In genomic region chr2:152419944-152420813, GRCh38 we compare ENCODE assay signal across 14 cellular contexts.
DNase-seq lines count a peak whose midpoint lies in the region; ATAC-seq and TF ChIP-seq lines count a peak whose summit lies in the region.
"Had no signal": no experiment of that assay in that cellular context is flagged by ENCODE, and none has a peak within 500 bp of the region (broad histone marks: within the 10 kb centered on the region; RNA-seq: fewer than 3 reads in every experiment).

No MANE protein-coding gene starts in this region.

- H3K4me1 ChIP-seq in GM23248 (ENCODE audit: insufficient read depth) (peaks cover 31% of the 10 kb centered on the region), SK-N-SH (ENCODE audit: control insufficient read depth in 1 of 2, insufficient read depth in 2 of 2, low read depth in 1 of 2, low read length in 1 of 2) (peaks cover 25 to 52% of the 10 kb centered on the region in 2 experiments)

- H2AFZ ChIP-seq in GM23248 (no peak overlapping the region), SK-N-SH (ENCODE audit: low read depth) (no peak overlapping the region)

- CTCF ChIA-PET in SK-N-SH (lab: Yijun Ruan, JAX) = interaction anchor here (1.0 kb wide), 1 partner anchor 9 kb away, joined by 5 read pairs; no protein-coding TSS in a partner anchor

- H3K9me2 ChIP-seq in GM23248 (ENCODE audit: insufficient read depth) (no peaks in the 10 kb centered on the region), SK-N-SH (no peaks in the 10 kb centered on the region)

- H3K9me3 ChIP-seq in GM23248 (ENCODE audit: low read depth) = no peaks in the 10 kb centered on the region
- no peaks in the 10 kb centered on the region for H3K9me3 ChIP-seq in SK-N-SH
- H3K9me3 ChIP-seq: body of pancreas, ovary, tibial nerve had no signal

- H3K27me3 ChIP-seq in GM23248 (replicated peaks; ENCODE audit: insufficient read depth) = no peaks in the 10 kb centered on the region
- H3K27me3 ChIP-seq in SK-N-SH (ENCODE audit: insufficient read depth) = no peaks in the 10 kb centered on the region
- H3K27me3 ChIP-seq: body of pancreas, ovary, tibial nerve had no signal

- 92 to 96% methylated on average over 7 of the region's 7 CpGs for WGBS in GM23248 (ENCODE audit: low coverage in 1 of 2, low lambda C conversion rate in 2 of 2, missing lambda C conversion rate in 2 of 2), 2 experiments
- 72% methylated on average over 7 of the region's 7 CpGs for WGBS in SK-N-SH (ENCODE audit: low lambda C conversion rate)

- TF ChIP-seq RAD21 in SK-N-SH (IDR thresholded peaks at IDR 0.05; ENCODE audit: low read length) = no peak

- no peak overlapping the region for H3K4me3 ChIP-seq in GM23248
- H3K4me3 ChIP-seq in SK-N-SH (ENCODE audit: low read depth in 2 of 2, low read length in 1 of 2) = no peak overlapping the region
- H3K4me3 ChIP-seq: body of pancreas, ovary, tibial nerve had no signal

- in situ Hi-C loops in GM23248 (cut with MboI) = no loop called here

- H3K4me2 ChIP-seq in GM23248 (ENCODE audit: unreplicated experiment) = no peak overlapping the region
- peak overlapping the region; percentile 16; the same call in 1 of the 2 replicates for H3K4me2 ChIP-seq in SK-N-SH

- POLR2A ChIA-PET in SK-N-SH (lab: Yijun Ruan, JAX) = no interaction called here

- no peaks in the 10 kb centered on the region for H3K36me3 ChIP-seq in GM23248 (ENCODE audit: low read depth)
- no peaks in the 10 kb centered on the region for H3K36me3 ChIP-seq in SK-N-SH (replicated peaks in 1 of 2; ENCODE audit: control insufficient read depth in 1 of 2, insufficient read depth in 2 of 2, low read length in 1 of 2)
- H3K36me3 ChIP-seq: ovary, tibial nerve had no signal

- intact Hi-C loops in left cardiac atrium (cut with DNase I) = no loop called here

- H3K79me2 ChIP-seq in GM23248 (ENCODE audit: insufficient read depth) (peaks cover 63% of the 10 kb centered on the region), SK-N-SH (ENCODE audit: insufficient read depth) (peaks cover 40% of the 10 kb centered on the region; the same call in 1 of the 2 replicates)

- TF ChIP-seq CTCF in SK-N-SH (IDR thresholded peaks at IDR 0.05) = no peak

- no peak for ATAC-seq in HG02852 (IDR thresholded peaks at IDR 0.05; ENCODE audit: unreplicated experiment)
- ATAC-seq in left cardiac atrium = no peak
- ATAC-seq: body of pancreas; CD8-positive, alpha-beta T cell had no signal

- H4K20me1 ChIP-seq in GM23248 (ENCODE audit: insufficient read depth) (no peaks in the 10 kb centered on the region), SK-N-SH (ENCODE audit: insufficient read depth) (peaks cover 7% of the 10 kb centered on the region; the same call in 1 of the 2 replicates)

- H3K9ac ChIP-seq in GM23248 (no peak overlapping the region), SK-N-SH (no peak overlapping the region)

- no peak for TF ChIP-seq EP300 in SK-N-SH (IDR thresholded peaks at IDR 0.05; ENCODE audit: borderline replicate concordance in 1 of 2, low read depth in 1 of 2, low read length in 1 of 2)

- H3K27ac ChIP-seq in GM23248 (no peak overlapping the region), SK-N-SH (ENCODE audit: low read depth in 2 of 2, low read length in 1 of 2) (peak overlapping the region; percentile 85 to 89; a peak in 2 of 4 replicates), temporal lobe (ENCODE audit: low read depth, low read length) (peak overlapping the region; percentile 86)

- H3F3A ChIP-seq in GM23248 (ENCODE audit: insufficient read depth) (peaks cover 29% of the 10 kb centered on the region), SK-N-SH (replicated peaks; ENCODE audit: insufficient read depth) (peaks cover 9% of the 10 kb centered on the region)

- DNase-seq in GM23248 (peak; percentile 7), SK-N-SH (no peak), islet precursor cell (peak; percentile 66), left cardiac atrium (no peak), NCI-H1694 (lab: John Stamatoyannopoulos, UW) (no peak)
- DNase-seq: body of pancreas; CD8-positive, alpha-beta T cell; NCI-H524 treated with DMSO at 0.1 percent for 48 hours; ovary; SHP77; stimulated activated CD4-positive, alpha-beta T cell treated with anti-CD3 and anti-CD28 coated beads, Interleukin-15, amount 100 ng/mL, for 24 hours had no signal

TF ChIP-seq in SK-N-SH, 30 proteins besides CTCF, POLR2A, EP300 and RAD21:
- TF ChIP-seq, protein P1, sequence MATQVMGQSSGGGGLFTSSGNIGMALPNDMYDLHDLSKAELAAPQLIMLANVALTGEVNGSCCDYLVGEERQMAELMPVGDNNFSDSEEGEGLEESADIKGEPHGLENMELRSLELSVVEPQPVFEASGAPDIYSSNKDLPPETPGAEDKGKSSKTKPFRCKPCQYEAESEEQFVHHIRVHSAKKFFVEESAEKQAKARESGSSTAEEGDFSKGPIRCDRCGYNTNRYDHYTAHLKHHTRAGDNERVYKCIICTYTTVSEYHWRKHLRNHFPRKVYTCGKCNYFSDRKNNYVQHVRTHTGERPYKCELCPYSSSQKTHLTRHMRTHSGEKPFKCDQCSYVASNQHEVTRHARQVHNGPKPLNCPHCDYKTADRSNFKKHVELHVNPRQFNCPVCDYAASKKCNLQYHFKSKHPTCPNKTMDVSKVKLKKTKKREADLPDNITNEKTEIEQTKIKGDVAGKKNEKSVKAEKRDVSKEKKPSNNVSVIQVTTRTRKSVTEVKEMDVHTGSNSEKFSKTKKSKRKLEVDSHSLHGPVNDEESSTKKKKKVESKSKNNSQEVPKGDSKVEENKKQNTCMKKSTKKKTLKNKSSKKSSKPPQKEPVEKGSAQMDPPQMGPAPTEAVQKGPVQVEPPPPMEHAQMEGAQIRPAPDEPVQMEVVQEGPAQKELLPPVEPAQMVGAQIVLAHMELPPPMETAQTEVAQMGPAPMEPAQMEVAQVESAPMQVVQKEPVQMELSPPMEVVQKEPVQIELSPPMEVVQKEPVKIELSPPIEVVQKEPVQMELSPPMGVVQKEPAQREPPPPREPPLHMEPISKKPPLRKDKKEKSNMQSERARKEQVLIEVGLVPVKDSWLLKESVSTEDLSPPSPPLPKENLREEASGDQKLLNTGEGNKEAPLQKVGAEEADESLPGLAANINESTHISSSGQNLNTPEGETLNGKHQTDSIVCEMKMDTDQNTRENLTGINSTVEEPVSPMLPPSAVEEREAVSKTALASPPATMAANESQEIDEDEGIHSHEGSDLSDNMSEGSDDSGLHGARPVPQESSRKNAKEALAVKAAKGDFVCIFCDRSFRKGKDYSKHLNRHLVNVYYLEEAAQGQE (IDR thresholded peaks at IDR 0.05; ENCODE audit: low read depth, low read length) = peak; percentile 84; the same call in 1 of the 2 replicates
- TF ChIP-seq FOSL2 (IDR thresholded peaks at IDR 0.05; ENCODE audit: borderline replicate concordance, low read depth) = no peak
- TF ChIP-seq, protein P2, sequence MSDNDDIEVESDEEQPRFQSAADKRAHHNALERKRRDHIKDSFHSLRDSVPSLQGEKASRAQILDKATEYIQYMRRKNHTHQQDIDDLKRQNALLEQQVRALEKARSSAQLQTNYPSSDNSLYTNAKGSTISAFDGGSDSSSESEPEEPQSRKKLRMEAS (IDR thresholded peaks at IDR 0.05; ENCODE audit: low read depth) = no peak
- TF ChIP-seq, protein P3, sequence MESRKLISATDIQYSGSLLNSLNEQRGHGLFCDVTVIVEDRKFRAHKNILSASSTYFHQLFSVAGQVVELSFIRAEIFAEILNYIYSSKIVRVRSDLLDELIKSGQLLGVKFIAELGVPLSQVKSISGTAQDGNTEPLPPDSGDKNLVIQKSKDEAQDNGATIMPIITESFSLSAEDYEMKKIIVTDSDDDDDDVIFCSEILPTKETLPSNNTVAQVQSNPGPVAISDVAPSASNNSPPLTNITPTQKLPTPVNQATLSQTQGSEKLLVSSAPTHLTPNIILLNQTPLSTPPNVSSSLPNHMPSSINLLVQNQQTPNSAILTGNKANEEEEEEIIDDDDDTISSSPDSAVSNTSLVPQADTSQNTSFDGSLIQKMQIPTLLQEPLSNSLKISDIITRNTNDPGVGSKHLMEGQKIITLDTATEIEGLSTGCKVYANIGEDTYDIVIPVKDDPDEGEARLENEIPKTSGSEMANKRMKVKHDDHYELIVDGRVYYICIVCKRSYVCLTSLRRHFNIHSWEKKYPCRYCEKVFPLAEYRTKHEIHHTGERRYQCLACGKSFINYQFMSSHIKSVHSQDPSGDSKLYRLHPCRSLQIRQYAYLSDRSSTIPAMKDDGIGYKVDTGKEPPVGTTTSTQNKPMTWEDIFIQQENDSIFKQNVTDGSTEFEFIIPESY (IDR thresholded peaks at IDR 0.05; ENCODE audit: borderline replicate concordance, low read depth) = no peak

Comparison
In these comparisons a context has a peak if more than half of its experiments do, and no peak if none do; other contexts are left out.
1. DNase-seq: peak in GM23248 (single experiment) and islet precursor cell (single experiment); none in SK-N-SH (single experiment), left cardiac atrium (single experiment) and NCI-H1694 (single experiment).